In genomic region chr16:68086860-68087268, GRCh38 we compare ENCODE assay signal across 1 cellular context.
TF ChIP-seq lines count a peak whose summit lies in the region.

No MANE protein-coding gene starts in this region.

TF ChIP-seq in GM12878, 131 proteins besides CTCF, POLR2A, EP300 and RAD21 (continued from another document):
- TF ChIP-seq ZBTB4 (CRISPR knock-in tag; IDR thresholded peaks at IDR 0.05) (no peak), ZNF622 (IDR thresholded peaks at IDR 0.05) (no peak), E2F8 (IDR thresholded peaks at IDR 0.05; ENCODE audit: low read depth, partially characterized antibody) (no peak), IRF4 (IDR thresholded peaks at IDR 0.05; ENCODE audit: low read depth, low read length) (no peak), IKZF2 (IDR thresholded peaks at IDR 0.05) (no peak), MYB (IDR thresholded peaks at IDR 0.05; ENCODE audit: borderline replicate concordance, low read depth, low read length) (no peak), ZZZ3 (IDR thresholded peaks at IDR 0.05; ENCODE audit: control insufficient read depth, insufficient read length, low read depth) (no peak), NRF1 (conservative IDR thresholded peaks at IDR 0.05; ENCODE audit: low read depth, low read length) (no peak)
